ENCODE assay signal across 15 cellular contexts in the genomic region with DNA sequence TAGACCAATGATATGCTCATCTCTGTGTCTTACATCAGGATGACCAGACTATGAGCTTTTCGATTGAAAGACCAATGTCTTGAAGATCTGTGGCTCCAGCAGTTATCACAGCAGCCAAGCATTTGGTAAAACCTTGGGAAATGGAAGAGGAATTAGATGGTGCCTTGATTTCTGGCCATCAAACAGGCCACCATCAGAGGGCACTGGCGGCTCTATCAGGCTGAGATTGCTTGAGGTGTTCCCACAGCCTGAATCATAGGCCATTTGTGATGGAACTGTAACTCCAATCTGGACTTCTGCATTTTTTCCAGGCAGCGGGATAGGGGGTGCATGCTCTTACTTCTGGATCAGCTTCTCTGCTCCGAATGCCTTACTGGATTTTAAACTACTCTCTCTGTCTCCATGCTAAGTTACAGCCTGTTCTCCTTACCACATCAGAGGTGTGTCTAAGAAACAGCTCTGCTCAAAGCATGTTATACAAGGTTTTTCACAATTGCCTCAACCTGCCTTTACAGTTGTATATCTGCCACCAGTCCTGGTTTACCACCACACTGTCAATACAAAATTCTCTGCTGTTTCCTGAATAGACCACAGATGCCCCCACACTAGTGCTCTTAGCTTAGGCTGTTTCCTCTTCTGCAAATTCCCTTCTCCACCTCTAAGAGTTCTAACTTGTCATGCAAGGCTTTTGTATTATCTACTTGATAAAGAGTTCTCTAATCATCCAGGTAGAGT.
DNase-seq lines count a peak whose midpoint lies in the region; ATAC-seq, FAIRE-seq and TF ChIP-seq lines count a peak whose summit lies in the region.
"Had no signal": no experiment of that assay in that cellular context is flagged by ENCODE, and none has a peak within 500 bp of the region (broad histone marks: within the 10 kb centered on the region; RNA-seq: fewer than 3 reads in every experiment).

No MANE protein-coding gene starts in this region.

- H3K27me3 ChIP-seq in RWPE2 (ENCODE audit: insufficient read depth, poor library complexity, severe bottlenecking) = no peaks in the 10 kb centered on the region
- no peaks in the 10 kb centered on the region for H3K27me3 ChIP-seq in keratinocyte (ENCODE audit: control insufficient read depth, extremely low read depth, insufficient read depth, low read length)
- H3K27me3 ChIP-seq in HAP-1 (ENCODE audit: low read depth) = no peaks in the 10 kb centered on the region
- H3K27me3 ChIP-seq: suprapubic skin had no signal

- no peaks in the 10 kb centered on the region for H3K4me1 Mint-ChIP-seq in progenitor cell of endocrine pancreas (ENCODE audit: low read depth)
- H3K4me1 Mint-ChIP-seq: CD8-positive, alpha-beta memory T cell had no signal

- no peak overlapping the region for H3K4me2 ChIP-seq in keratinocyte (ENCODE audit: control insufficient read depth, extremely low read depth, insufficient read depth, low read depth, low read length)

- dilution Hi-C loops in keratinocyte (cut with MboI; ENCODE audit: extremely low pct_ligation_motif_present, low sequenced_read_pairs) = no loop called here

- no peaks in the 10 kb centered on the region for H4K20me1 ChIP-seq in keratinocyte (ENCODE audit: control insufficient read depth, extremely low read depth, insufficient read depth, low read length)

- H3K36me3 ChIP-seq in RWPE2 (ENCODE audit: low read depth) = no peaks in the 10 kb centered on the region
- H3K36me3 ChIP-seq in keratinocyte (ENCODE audit: control insufficient read depth in 2 of 2, extremely low read depth in 1 of 2, insufficient read depth in 2 of 2, low read length in 2 of 2) = no peaks in the 10 kb centered on the region
- no peaks in the 10 kb centered on the region for H3K36me3 ChIP-seq in HAP-1 (replicated peaks)
- H3K36me3 ChIP-seq: prostate gland, suprapubic skin had no signal

- H2AFZ ChIP-seq in keratinocyte (ENCODE audit: control insufficient read depth, low read length) = no peak overlapping the region

- H3K9me3 Mint-ChIP-seq in progenitor cell of endocrine pancreas (ENCODE audit: low read depth) = no peaks in the 10 kb centered on the region
- H3K9me3 Mint-ChIP-seq: activated naive CD4-positive, alpha-beta T cell treated with anti-CD3 and anti-CD28 coated beads for 36 hours had no signal

- in situ Hi-C loops in HAP-1 (cut with MboI; ENCODE audit: low sequenced_read_pairs) = no loop called here

- H3K9me3 ChIP-seq in RWPE2 (ENCODE audit: severe bottlenecking) (no peaks in the 10 kb centered on the region), keratinocyte (ENCODE audit: control insufficient read depth, low read depth, low read length) (no peaks in the 10 kb centered on the region), HAP-1 (no peaks in the 10 kb centered on the region)
- H3K9me3 ChIP-seq: prostate gland, suprapubic skin had no signal

- no peak overlapping the region for H3K4me3 Mint-ChIP-seq in progenitor cell of endocrine pancreas (ENCODE audit: low read depth)
- H3K4me3 Mint-ChIP-seq: activated naive CD4-positive, alpha-beta T cell treated with anti-CD3 and anti-CD28 coated beads for 36 hours; CD8-positive, alpha-beta memory T cell had no signal

- no peak overlapping the region for H3K27ac Mint-ChIP-seq in progenitor cell of endocrine pancreas
- H3K27ac Mint-ChIP-seq: activated naive CD4-positive, alpha-beta T cell treated with anti-CD3 and anti-CD28 coated beads for 36 hours; CD8-positive, alpha-beta memory T cell had no signal

- no peaks in the 10 kb centered on the region for H3K9me1 ChIP-seq in keratinocyte (ENCODE audit: control insufficient read depth, extremely low read depth, insufficient read depth, low read length)

- FAIRE-seq in D721Med (lab: Jason Lieb, UNC) (no peak), keratinocyte (lab: Jason Lieb, UNC) (no peak)

- no peaks in the 10 kb centered on the region for H3K79me2 ChIP-seq in keratinocyte (ENCODE audit: control insufficient read depth, insufficient read depth, low read length)

- H3K4me3 ChIP-seq in RWPE2 (ENCODE audit: severe bottlenecking) (no peak overlapping the region), keratinocyte (ENCODE audit: control insufficient read depth in 2 of 3, extremely low read depth in 1 of 3, insufficient read depth in 2 of 3, low read depth in 1 of 3, low read length in 3 of 3) (no peak overlapping the region), HAP-1 (no peak overlapping the region)
- H3K4me3 ChIP-seq: prostate gland, suprapubic skin had no signal

- 0 out of 3 replicates have a peak, but pooled peaks have one; percentile 14 for ATAC-seq in RWPE2 (ENCODE audit: low read depth)
- ATAC-seq: left cardiac atrium had no signal

- H3K27me3 Mint-ChIP-seq in progenitor cell of endocrine pancreas = no peaks in the 10 kb centered on the region
- H3K27me3 Mint-ChIP-seq: CD8-positive, alpha-beta memory T cell had no signal

- TF ChIP-seq CTCF in D721Med (IDR thresholded peaks at IDR 0.05; ENCODE audit: insufficient read depth, missing control alignments) = peak; percentile 16
- no peak for TF ChIP-seq CTCF in RWPE2 (IDR thresholded peaks at IDR 0.05; ENCODE audit: poor library complexity, severe bottlenecking)
- peak in 2 of 3 experiments; percentile 43 to 56 for TF ChIP-seq CTCF in keratinocyte (optimal IDR thresholded peaks at IDR 0.05 in 1 of 3, IDR thresholded peaks at IDR 0.05 in 1 of 3, conservative IDR thresholded peaks at IDR 0.05 in 1 of 3; ENCODE audit: extremely low read depth in 1 of 3, insufficient read depth in 2 of 3, low read length in 3 of 3)
- TF ChIP-seq CTCF in progenitor cell of endocrine pancreas (IDR thresholded peaks at IDR 0.05; ENCODE audit: unreplicated experiment) = no peak

- H3K9ac ChIP-seq in keratinocyte (ENCODE audit: control insufficient read depth, extremely low read depth, insufficient read depth, low read length) = no peak overlapping the region

- H3K27ac ChIP-seq in RWPE2 (ENCODE audit: poor library complexity, severe bottlenecking) (no peak overlapping the region), keratinocyte (ENCODE audit: control insufficient read depth, insufficient read depth, low read length) (no peak overlapping the region)
- H3K27ac ChIP-seq: prostate gland, suprapubic skin, VCaP had no signal

- DNase-seq in D721Med (ENCODE audit: insufficient read length, low spot score) (no peak), Kasumi-1 (lab: John Stamatoyannopoulos, UW) (peak; percentile 97 to 98), RWPE2 (ENCODE audit: low spot score) (no peak), keratinocyte (ENCODE audit: low read depth, low spot score) (no peak), progenitor cell of endocrine pancreas (ENCODE audit: low spot score, unreplicated experiment) (no peak), kidney glomerular epithelial cell (lab: John Stamatoyannopoulos, UW) (no peak), HAP-1 (ENCODE audit: low spot score in 2 of 2) (no peak)
- DNase-seq: activated naive CD4-positive, alpha-beta T cell treated with anti-CD3 and anti-CD28 coated beads for 36 hours; CD8-positive, alpha-beta memory T cell; Karpas-422; left cardiac atrium; NCI-H2029 treated with DMSO at 0.1 percent for 48 hours had no signal

- H3K4me1 ChIP-seq in RWPE2 (ENCODE audit: insufficient read depth, poor library complexity, severe bottlenecking) (no peaks in the 10 kb centered on the region), keratinocyte (ENCODE audit: control insufficient read depth, extremely low read depth, insufficient read depth, low read length) (no peaks in the 10 kb centered on the region), HAP-1 (no peaks in the 10 kb centered on the region)
- H3K4me1 ChIP-seq: prostate gland, suprapubic skin had no signal

- no peaks in the 10 kb centered on the region for H3K36me3 Mint-ChIP-seq in progenitor cell of endocrine pancreas (ENCODE audit: insufficient read depth)
- H3K36me3 Mint-ChIP-seq: CD8-positive, alpha-beta memory T cell had no signal

Comparison
In these comparisons a context has a peak if more than half of its experiments do, and no peak if none do; other contexts are left out.
1. DNase-seq: peak in Kasumi-1 (2 of 2); none in D721Med (single experiment), RWPE2 (single experiment), keratinocyte (single experiment), progenitor cell of endocrine pancreas (single experiment), kidney glomerular epithelial cell (single experiment) and HAP-1 (0 of 2).
2. CTCF ChIP-seq: peak in D721Med (single experiment) and keratinocyte (2 of 3); none in RWPE2 (single experiment) and progenitor cell of endocrine pancreas (single experiment).